ENCODE assay signal across 15 cellular contexts in genomic region chr10:76284351-76284750, GRCh38.
A peak's percentile ranks its signal among the peaks of the same experiment; 100 is the strongest.
DNase-seq lines count a peak whose midpoint lies in the region; ATAC-seq and TF ChIP-seq lines count a peak whose summit lies in the region.
"Had no signal": no experiment of that assay in that cellular context is flagged by ENCODE, and none has a peak within 500 bp of the region (broad histone marks: within the 10 kb centered on the region; RNA-seq: fewer than 3 reads in every experiment).

No MANE protein-coding gene starts in this region.

- H3K27me3 ChIP-seq in GM23248 (replicated peaks; ENCODE audit: insufficient read depth) (no peaks in the 10 kb centered on the region), RWPE2 (ENCODE audit: insufficient read depth, poor library complexity, severe bottlenecking) (no peaks in the 10 kb centered on the region)

- in situ Hi-C loops in GM23248 (cut with MboI): no loop called here

- WGBS in GM23248 (ENCODE audit: low coverage in 1 of 2, low lambda C conversion rate in 2 of 2, missing lambda C conversion rate in 2 of 2), 2 experiments: 97% methylated on average over 2 of the region's 2 CpGs

- H3K36me3 Mint-ChIP-seq in nephron (ENCODE audit: low read depth): peaks cover 12% of the 10 kb centered on the region

- H3K27me3 Mint-ChIP-seq in nephron (ENCODE audit: low read depth): no peaks in the 10 kb centered on the region
- H3K27me3 Mint-ChIP-seq: CD4-positive, alpha-beta T cell; IgD-negative memory B cell had no signal

- H3K9me2 ChIP-seq in GM23248 (ENCODE audit: insufficient read depth): no peaks in the 10 kb centered on the region

- H4K20me1 ChIP-seq in GM23248 (ENCODE audit: insufficient read depth): no peaks in the 10 kb centered on the region

- TF ChIP-seq CTCF in RWPE2 (IDR thresholded peaks at IDR 0.05; ENCODE audit: poor library complexity, severe bottlenecking): no peak
- TF ChIP-seq CTCF in nephron (IDR thresholded peaks at IDR 0.05; ENCODE audit: unreplicated experiment in 3 of 3): no peak

- H3F3A ChIP-seq in GM23248 (ENCODE audit: insufficient read depth): peaks cover 26% of the 10 kb centered on the region

- H3K9ac ChIP-seq in GM23248: no peak overlapping the region

- H3K9me3 ChIP-seq in GM23248 (ENCODE audit: low read depth): no peaks in the 10 kb centered on the region
- no peaks in the 10 kb centered on the region for H3K9me3 ChIP-seq in RWPE2 (ENCODE audit: severe bottlenecking)
- H3K9me3 ChIP-seq: A549 had no signal

- ATAC-seq in RWPE2 (ENCODE audit: low read depth) (no peak), HG03457 (IDR thresholded peaks at IDR 0.05; ENCODE audit: unreplicated experiment) (no peak), HG03469 (IDR thresholded peaks at IDR 0.05; ENCODE audit: unreplicated experiment) (no peak)

- no peak overlapping the region for H3K4me3 Mint-ChIP-seq in nephron
- H3K4me3 Mint-ChIP-seq: CD4-positive, alpha-beta T cell; H9; IgD-negative memory B cell had no signal

- H3K4me2 ChIP-seq in GM23248 (ENCODE audit: unreplicated experiment): no peak overlapping the region

- H3K27ac Mint-ChIP-seq in nephron: peak overlapping the region in 2 of 3 experiments; percentile 38 to 72
- H3K27ac Mint-ChIP-seq: CD4-positive, alpha-beta T cell; H9; IgD-negative memory B cell had no signal

- peaks cover 35% of the 10 kb centered on the region for H3K4me1 ChIP-seq in GM23248 (ENCODE audit: insufficient read depth)
- peaks cover 8% of the 10 kb centered on the region for H3K4me1 ChIP-seq in RWPE2 (ENCODE audit: insufficient read depth, poor library complexity, severe bottlenecking)
- H3K4me1 ChIP-seq: A549, Caco-2 had no signal

- H3K79me2 ChIP-seq in GM23248 (ENCODE audit: insufficient read depth): no peaks in the 10 kb centered on the region

- no peak overlapping the region for H2AFZ ChIP-seq in GM23248

- peaks cover 53% of the 10 kb centered on the region for H3K4me1 Mint-ChIP-seq in nephron
- H3K4me1 Mint-ChIP-seq: IgD-negative memory B cell had no signal

- H3K36me3 ChIP-seq in GM23248 (ENCODE audit: low read depth) (no peaks in the 10 kb centered on the region), RWPE2 (ENCODE audit: low read depth) (no peaks in the 10 kb centered on the region)

- no peak overlapping the region for H3K4me3 ChIP-seq in GM23248
- no peak overlapping the region for H3K4me3 ChIP-seq in RWPE2 (ENCODE audit: severe bottlenecking)
- H3K4me3 ChIP-seq: A549 had no signal

- H3K27ac ChIP-seq in GM23248 (peak overlapping the region; percentile 28; the same call in 1 of the 2 replicates), RWPE2 (ENCODE audit: poor library complexity, severe bottlenecking) (peak overlapping the region; percentile 54), epithelial cell of prostate (peak overlapping the region; percentile 35)
- H3K27ac ChIP-seq: A549, C4-2B had no signal

- DNase-seq in GM23248 (no peak), RWPE2 (ENCODE audit: low spot score) (no peak), epithelial cell of prostate (ENCODE audit: low read depth, low spot score) (no peak), putamen (ENCODE audit: low spot score) (no peak)
- DNase-seq: AML-193; Caco-2; CD4-positive, alpha-beta T cell; H9; KBM-7 had no signal

- peaks cover 13% of the 10 kb centered on the region for H3K9me3 Mint-ChIP-seq in nephron
- H3K9me3 Mint-ChIP-seq: CD4-positive, alpha-beta T cell had no signal
